ENCODE assay signal across 8 cellular contexts in the genomic region with DNA sequence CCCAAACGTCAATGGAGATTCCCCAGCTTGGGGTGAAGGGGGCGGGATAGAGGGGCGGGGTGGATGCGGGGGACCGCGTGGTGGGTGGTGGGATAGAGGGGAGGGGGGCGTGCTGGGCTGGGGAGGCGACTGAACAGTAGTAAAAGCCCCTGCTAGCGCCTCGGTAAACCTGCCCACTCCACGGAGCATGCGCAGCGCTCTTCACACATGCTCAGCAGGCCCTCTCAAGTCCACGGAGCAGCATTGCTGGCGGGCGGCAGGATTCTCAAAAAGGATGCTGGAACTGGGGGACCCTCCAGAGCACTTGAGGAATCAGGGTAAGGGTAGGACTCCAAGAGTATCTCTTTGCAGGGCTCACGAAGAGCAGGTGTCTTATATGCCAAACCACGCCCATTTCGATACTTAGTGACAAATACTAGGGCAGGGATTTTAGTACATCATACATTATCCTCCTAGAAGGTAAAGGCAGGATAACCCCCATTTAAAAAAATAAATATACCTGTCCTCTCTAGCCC. TPM values are rescaled to one million over a fixed set of nuclear protein-coding genes. Genes with fewer than 3 reads are reported as not detected.
DNase-seq lines count a peak whose midpoint lies in the region; ATAC-seq and TF ChIP-seq lines count a peak whose summit lies in the region.

No MANE protein-coding gene starts in this region.

- POLR2A ChIA-PET in HEK293T (lab: Yijun Ruan, JAX) = no interaction called here

- no peak for TF ChIP-seq POLR2A in body of pancreas (IDR thresholded peaks at IDR 0.05)

- H3K27me3 ChIP-seq in body of pancreas (no peaks in the 10 kb centered on the region), skeletal muscle tissue (ENCODE audit: control insufficient read depth in 3 of 3, insufficient read depth in 3 of 3, low read length in 3 of 3) (peaks cover 0 to 3% (median 0%) of the 10 kb centered on the region in 3 donors)

- H3K4me1 ChIP-seq in body of pancreas = no peaks in the 10 kb centered on the region
- peaks cover 3 to 4% (median 3%) of the 10 kb centered on the region in 3 donors for H3K4me1 ChIP-seq in skeletal muscle tissue (ENCODE audit: control insufficient read depth in 3 of 3, insufficient read depth in 3 of 3, low read length in 3 of 3)

- H3K4me3 ChIP-seq in body of pancreas = peak overlapping the region; percentile 41 to 56
- H3K4me3 ChIP-seq in skeletal muscle tissue (ENCODE audit: low read length in 3 of 3) = peak overlapping the region in 2 of 3 donors; percentile 5 to 35

- H3K36me3 ChIP-seq in body of pancreas (replicated peaks in 1 of 2; ENCODE audit: insufficient read depth in 1 of 2, low read depth in 2 of 2) (no peaks in the 10 kb centered on the region), skeletal muscle tissue (ENCODE audit: control insufficient read depth in 3 of 3, insufficient read depth in 3 of 3, low read length in 3 of 3) (no peaks in the 10 kb centered on the region)

- peak; percentile 71 for ATAC-seq in body of pancreas
- no peak for ATAC-seq in GM21576 (IDR thresholded peaks at IDR 0.05; ENCODE audit: unreplicated experiment)

- no peak for TF ChIP-seq CTCF in body of pancreas (IDR thresholded peaks at IDR 0.05)

- intact Hi-C loops in body of pancreas (cut with DNase I) = no loop called here

- WGBS in body of pancreas, 2 donors = 0 to 3% methylated on average over 3 to 16 of the region's 19 CpGs

- DNase-seq in ELR (ENCODE audit: low read depth) (peak; percentile 64), HEK293T (ENCODE audit: extremely low spot score) (peak; percentile 63), NCI-H2196 (lab: John Stamatoyannopoulos, UW; ENCODE audit: unreplicated experiment) (peak; percentile 42), body of pancreas (peak; percentile 47 to 72 (median 60)), iPS-NIHi11 (ENCODE audit: low spot score) (peak; percentile 43)
- no peak for DNase-seq in NK-92 treated with Interleukin-12 subunit alpha and Interleukin-12 subunit beta, amount 100 ng/mL, for 24 hours (lab: John Stamatoyannopoulos, UW)

- H3K9me3 ChIP-seq in body of pancreas (no peaks in the 10 kb centered on the region), skeletal muscle tissue (ENCODE audit: control insufficient read depth in 3 of 3, low read length in 3 of 3) (no peaks in the 10 kb centered on the region)

- CTCF ChIA-PET in HEK293T (lab: Yijun Ruan, JAX) = no interaction called here

- peak overlapping the region in 2 of 4 donors; percentile 12 to 30 for H3K27ac ChIP-seq in body of pancreas
- no peak overlapping the region for H3K27ac ChIP-seq in skeletal muscle tissue (ENCODE audit: low read depth, low read length)

- no peak overlapping the region for H3K9ac ChIP-seq in skeletal muscle tissue (ENCODE audit: low read depth in 1 of 3, low read length in 3 of 3)

TF ChIP-seq in HEK293T, 16 proteins besides CTCF, POLR2A, EP300 and RAD21:
- TF ChIP-seq ARNT (IDR thresholded peaks at IDR 0.05) (no peak), L3MBTL2 (conservative IDR thresholded peaks at IDR 0.05) (peak; percentile 42; the same call in 1 of the 2 replicates), SP1 (IDR thresholded peaks at IDR 0.05) (no peak), PKNOX1 (IDR thresholded peaks at IDR 0.05) (no peak), LEF1 (IDR thresholded peaks at IDR 0.05; ENCODE audit: borderline replicate concordance) (no peak), ELF4 (IDR thresholded peaks at IDR 0.05) (no peak)

RNA-seq across cellular contexts. Expression of gene RPS6KA6, which starts 0.4 kb away (rescaled TPM):
- 1 to 10 TPM in 1 of 2 donors, under 1 TPM in 1; 0.99 to 3.6 TPM for total RNA-seq in body of pancreas
- total RNA-seq in skeletal muscle tissue = 4.7 TPM
